In the genomic region with DNA sequence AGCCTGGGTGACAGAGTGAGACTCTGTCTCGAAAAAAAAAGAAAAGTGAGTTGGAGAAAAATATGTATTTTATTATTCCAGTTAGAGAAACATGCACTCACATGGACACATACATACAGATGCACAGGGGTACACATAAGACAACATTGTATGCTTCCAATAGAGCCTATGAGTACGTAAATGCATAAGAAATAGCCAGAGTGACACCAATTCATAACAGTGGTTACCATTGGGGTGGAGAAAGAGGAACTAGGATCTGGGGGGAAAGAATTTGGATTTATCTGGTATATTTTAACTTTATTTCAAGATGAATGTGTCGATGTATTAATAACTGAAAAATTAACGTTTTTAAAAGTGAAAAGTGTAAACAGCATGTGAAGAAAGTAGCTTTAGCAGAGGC, we compare ENCODE assay signal across 25 cellular contexts.
"Had no signal": no experiment of that assay in that cellular context is flagged by ENCODE, and none has a peak within 500 bp of the region (broad histone marks: within the 10 kb centered on the region; RNA-seq: fewer than 3 reads in every experiment).

No MANE protein-coding gene starts in this region.

- H3K27ac Mint-ChIP-seq: activated CD4-positive, alpha-beta memory T cell treated with anti-CD3 and anti-CD28 coated beads, Interleukin-2, amount 10 ng/mL, durations not matched to agents 7 days and 5 days; activated CD4-positive, alpha-beta T cell treated with anti-CD3 and anti-CD28 coated beads, Interleukin-2, amount 10 ng/mL, durations not matched to agents 7 days and 5 days; activated naive CD4-positive, alpha-beta T cell treated with anti-CD3 and anti-CD28 coated beads, Interleukin-2, amount 10 ng/mL, durations not matched to agents 7 days and 5 days; activated naive CD4-positive, alpha-beta T cell treated with anti-CD3 and anti-CD28 coated beads, Interleukin-2, amount 50 U/mL, for 72 hours; activated naive CD8-positive, alpha-beta T cell treated with anti-CD3 and anti-CD28 coated beads, Interleukin-2, amount 10 ng/mL, durations not matched to agents 7 days and 5 days; activated T-cell treated with anti-CD3 and anti-CD28 coated beads, Interleukin-2, amount 50 U/mL, for 24 hours; activated T-cell treated with anti-CD3 and anti-CD28 coated beads, Interleukin-2, amount 50 U/mL, for 72 hours; brain; T-helper 1 cell treated with Interleukin-12 subunit alpha and Interleukin-12 subunit beta and Interleukin-4 antibody, amounts not matched to agents 30 μg/mL and 1 μg/mL, for 36 hours; T-helper 2 cell treated with Interferon-gamma antibody and Interleukin-4, amounts not matched to agents 5 μg/mL and 100 μg/mL, for 36 hours had no signal

- ATAC-seq: activated naive CD4-positive, alpha-beta T cell treated with anti-CD3 and anti-CD28 coated beads, Interleukin-2, amount 50 U/mL, for 72 hours; activated T-cell treated with anti-CD3 and anti-CD28 coated beads, Interleukin-2, amount 50 U/mL, for 72 hours; gastroesophageal sphincter had no signal

- DNase-seq: activated CD4-positive, alpha-beta memory T cell treated with anti-CD3 and anti-CD28 coated beads, Interleukin-2, amount 10 ng/mL, durations not matched to agents 7 days and 5 days; activated CD4-positive, alpha-beta T cell treated with anti-CD3 and anti-CD28 coated beads for 1 hour; activated CD4-positive, alpha-beta T cell treated with anti-CD3 and anti-CD28 coated beads for 4 hours; activated CD4-positive, alpha-beta T cell treated with anti-CD3 and anti-CD28 coated beads, Interleukin-2, amount 10 ng/mL, durations not matched to agents 7 days and 5 days; activated CD4-positive, alpha-beta T cell treated with anti-CD3 and anti-CD28 coated beads, Interleukin-2, amount 50 U/mL, for 4 hours; activated CD8-positive, alpha-beta memory T cell treated with anti-CD3 and anti-CD28 coated beads, Interleukin-2, amount 50 U/mL, for 48 hours; activated gamma-delta T cell; activated naive CD4-positive, alpha-beta T cell; activated naive CD4-positive, alpha-beta T cell treated with anti-CD3 and anti-CD28 coated beads, Interleukin-2, amount 10 ng/mL, durations not matched to agents 7 days and 5 days; activated naive CD8-positive, alpha-beta T cell treated with anti-CD3 and anti-CD28 coated beads, Interleukin-2, amount 10 ng/mL, durations not matched to agents 7 days and 5 days; activated T-cell treated with anti-CD3 and anti-CD28 coated beads for 4 hours; activated T-cell treated with anti-CD3 and anti-CD28 coated beads, Interleukin-2, amount 50 U/mL, for 24 hours; activated T-cell treated with anti-CD3 and anti-CD28 coated beads, Interleukin-2, amount 50 U/mL, for 72 hours; central memory CD4-positive, alpha-beta T cell; cerebellar nuclear complex; colonic mucosa; effector CD8-positive, alpha-beta T cell; esophagus squamous epithelium; foreskin melanocyte; T1000 had no signal

- H3K36me3 Mint-ChIP-seq: activated naive CD4-positive, alpha-beta T cell treated with anti-CD3 and anti-CD28 coated beads, Interleukin-2, amount 10 ng/mL, durations not matched to agents 7 days and 5 days; brain had no signal

- H3K4me1 Mint-ChIP-seq: activated CD4-positive, alpha-beta memory T cell treated with anti-CD3 and anti-CD28 coated beads, Interleukin-2, amount 10 ng/mL, durations not matched to agents 7 days and 5 days; activated naive CD8-positive, alpha-beta T cell treated with anti-CD3 and anti-CD28 coated beads, Interleukin-2, amount 10 ng/mL, durations not matched to agents 7 days and 5 days; brain had no signal

- H3K4me3 Mint-ChIP-seq: activated CD4-positive, alpha-beta memory T cell treated with anti-CD3 and anti-CD28 coated beads, Interleukin-2, amount 10 ng/mL, durations not matched to agents 7 days and 5 days; activated CD4-positive, alpha-beta T cell treated with anti-CD3 and anti-CD28 coated beads, Interleukin-2, amount 10 ng/mL, durations not matched to agents 7 days and 5 days; activated naive CD4-positive, alpha-beta T cell treated with anti-CD3 and anti-CD28 coated beads, Interleukin-2, amount 10 ng/mL, durations not matched to agents 7 days and 5 days; activated naive CD8-positive, alpha-beta T cell treated with anti-CD3 and anti-CD28 coated beads, Interleukin-2, amount 10 ng/mL, durations not matched to agents 7 days and 5 days; activated T-cell treated with anti-CD3 and anti-CD28 coated beads, Interleukin-2, amount 50 U/mL, for 24 hours; activated T-cell treated with anti-CD3 and anti-CD28 coated beads, Interleukin-2, amount 50 U/mL, for 72 hours; brain; T-helper 1 cell treated with Interleukin-12 subunit alpha and Interleukin-12 subunit beta and Interleukin-4 antibody, amounts not matched to agents 30 μg/mL and 1 μg/mL, for 36 hours; T-helper 2 cell treated with Interferon-gamma antibody and Interleukin-4, amounts not matched to agents 5 μg/mL and 100 μg/mL, for 36 hours had no signal
